Comparison of ENCODE assay signal across 8 cellular contexts in genomic region chr16:83689385-83689831, GRCh38.
DNase-seq lines count a peak whose midpoint lies in the region; ATAC-seq, FAIRE-seq and TF ChIP-seq lines count a peak whose summit lies in the region.
"Had no signal": no experiment of that assay in that cellular context is flagged by ENCODE, and none has a peak within 500 bp of the region (broad histone marks: within the 10 kb centered on the region; RNA-seq: fewer than 3 reads in every experiment).

No MANE protein-coding gene starts in this region.

- 30 to 38% (median 32%) methylated on average over 5 of the region's 5 CpGs for WGBS in small intestine, 3 donors

- TF ChIP-seq POLR2A in Peyer's patch (IDR thresholded peaks at IDR 0.05): no peak

- DNase-seq in GM20000 (ENCODE audit: low spot score): peak; percentile 23
- DNase-seq in MG63: peak; percentile 32
- peak; percentile 95 for DNase-seq in epithelial cell of esophagus (ENCODE audit: low read depth)
- peak; percentile 57 for DNase-seq in small intestine
- no peak for DNase-seq in NCI-H2227 (lab: John Stamatoyannopoulos, UW; ENCODE audit: unreplicated experiment)
- DNase-seq in Peyer's patch: no peak

- H3K27me3 ChIP-seq in MG63: no peaks in the 10 kb centered on the region
- H3K27me3 ChIP-seq in small intestine (ENCODE audit: control insufficient read depth in 2 of 2, insufficient read depth in 2 of 2, low read length in 2 of 2): no peaks in the 10 kb centered on the region
- no peaks in the 10 kb centered on the region for H3K27me3 ChIP-seq in Peyer's patch

- H3K27ac ChIP-seq in small intestine (ENCODE audit: low read depth in 1 of 2, low read length in 1 of 2): no peak overlapping the region
- H3K27ac ChIP-seq in Peyer's patch: no peak overlapping the region

- H3K4me3 ChIP-seq in MG63: no peak overlapping the region
- no peak overlapping the region for H3K4me3 ChIP-seq in epithelial cell of esophagus (ENCODE audit: low read length)
- H3K4me3 ChIP-seq in small intestine (ENCODE audit: low read depth in 1 of 2, low read length in 2 of 2): no peak overlapping the region
- no peak overlapping the region for H3K4me3 ChIP-seq in Peyer's patch

- ATAC-seq in HG03039 (IDR thresholded peaks at IDR 0.05; ENCODE audit: unreplicated experiment): no peak
- ATAC-seq: Panc1 had no signal

- no peak for TF ChIP-seq CTCF in GM20000 (IDR thresholded peaks at IDR 0.05; ENCODE audit: extremely low read depth, missing control alignments)
- no peak for TF ChIP-seq CTCF in epithelial cell of esophagus (IDR thresholded peaks at IDR 0.05; ENCODE audit: insufficient read depth, low read depth, low read length, missing control alignments)
- no peak for TF ChIP-seq CTCF in Peyer's patch (IDR thresholded peaks at IDR 0.05)

- FAIRE-seq in small intestine (lab: Jason Lieb, UNC): no peak

- H3K9me3 ChIP-seq in MG63 (no peaks in the 10 kb centered on the region), small intestine (ENCODE audit: control insufficient read depth, low read depth) (no peaks in the 10 kb centered on the region), Peyer's patch (no peaks in the 10 kb centered on the region)

- no peaks in the 10 kb centered on the region for H3K36me3 ChIP-seq in MG63
- H3K36me3 ChIP-seq in small intestine (ENCODE audit: control insufficient read depth in 2 of 2, insufficient read depth in 2 of 2, low read length in 2 of 2): no peaks in the 10 kb centered on the region
- H3K36me3 ChIP-seq in Peyer's patch: no peaks in the 10 kb centered on the region

- H3K4me1 ChIP-seq in small intestine (ENCODE audit: control insufficient read depth in 2 of 2, insufficient read depth in 1 of 2, low read depth in 1 of 2, low read length in 1 of 2): no peaks in the 10 kb centered on the region
- H3K4me1 ChIP-seq in Peyer's patch: peaks cover 0 to 7% (median 0%) of the 10 kb centered on the region in 4 donors

Comparison
In these comparisons a context has a peak if more than half of its experiments do, and no peak if none do; other contexts are left out.
1. DNase-seq: peak in GM20000 (single experiment), MG63 (single experiment), epithelial cell of esophagus (single experiment) and small intestine (single experiment); none in NCI-H2227 (single experiment) and Peyer's patch (0 of 3).